2 cellular contexts compared by ENCODE assay signal in genomic region chr5:69360442-69360841, GRCh38.
TF ChIP-seq lines count a peak whose summit lies in the region.

No MANE protein-coding gene starts in this region.

TF ChIP-seq in HEK293, 187 proteins besides CTCF, POLR2A, EP300 and RAD21:
- TF ChIP-seq ZNF26 (tag by site-specific recombination; IDR thresholded peaks at IDR 0.05) (no peak), ZNF138 (tag by site-specific recombination; IDR thresholded peaks at IDR 0.05; ENCODE audit: borderline replicate concordance) (no peak), SCRT1 (tag by site-specific recombination; IDR thresholded peaks at IDR 0.05; ENCODE audit: borderline replicate concordance) (peak; percentile 92), SCRT2 (tag by site-specific recombination; IDR thresholded peaks at IDR 0.05) (peak; percentile 79), ZNF658 (tag by site-specific recombination; IDR thresholded peaks at IDR 0.05) (no peak), ZNF416 (tag by site-specific recombination; IDR thresholded peaks at IDR 0.05) (no peak), SP7 (tag by site-specific recombination; IDR thresholded peaks at IDR 0.05) (no peak), ZNF544 (tag by site-specific recombination; IDR thresholded peaks at IDR 0.05) (no peak), ZNF248 (tag by site-specific recombination; IDR thresholded peaks at IDR 0.05) (no peak), IKZF3 (tag by site-specific recombination; IDR thresholded peaks at IDR 0.05) (no peak), ZNF704 (tag by site-specific recombination; IDR thresholded peaks at IDR 0.05) (no peak), GLI4 (tag by site-specific recombination; IDR thresholded peaks at IDR 0.05) (no peak), ZNF707 (tag by site-specific recombination; IDR thresholded peaks at IDR 0.05) (no peak), ZNF302 (tag by site-specific recombination; IDR thresholded peaks at IDR 0.05; ENCODE audit: low read depth) (no peak), HOXD13 (CRISPR knock-in tag; IDR thresholded peaks at IDR 0.05; ENCODE audit: borderline replicate concordance) (no peak)

TF ChIP-seq in WTC11, 78 proteins besides CTCF, POLR2A, EP300 and RAD21 (continued from another document):
- TF ChIP-seq ARID4B (CRISPR knock-in tag; IDR thresholded peaks at IDR 0.05; ENCODE audit: borderline replicate concordance) (no peak), NR2C2 (CRISPR knock-in tag; IDR thresholded peaks at IDR 0.05) (no peak), GRHL2 (CRISPR knock-in tag; IDR thresholded peaks at IDR 0.05; ENCODE audit: insufficient replicate concordance, severe bottlenecking) (no peak), NR1H2 (CRISPR knock-in tag; IDR thresholded peaks at IDR 0.05) (no peak), TCF7 (CRISPR knock-in tag; IDR thresholded peaks at IDR 0.05; ENCODE audit: low read depth) (no peak), ZNF512 (CRISPR knock-in tag; IDR thresholded peaks at IDR 0.05; ENCODE audit: borderline replicate concordance) (no peak), ZNF532 (CRISPR knock-in tag; IDR thresholded peaks at IDR 0.05; ENCODE audit: borderline replicate concordance) (no peak)
TF ChIP-seq in WTC11: peak in this region for 0.
